In genomic region chr9:90299963-90300362, GRCh38 we compare ENCODE assay signal across 27 cellular contexts.
"Had no signal": no experiment of that assay in that cellular context is flagged by ENCODE, and none has a peak within 500 bp of the region (broad histone marks: within the 10 kb centered on the region; RNA-seq: fewer than 3 reads in every experiment).

No MANE protein-coding gene starts in this region.

- DNase-seq: activated CD4-positive, alpha-beta memory T cell treated with anti-CD3 and anti-CD28 coated beads, Interleukin-2, amount 10 ng/mL, durations not matched to agents 7 days and 5 days; activated CD4-positive, alpha-beta T cell treated with anti-CD3 and anti-CD28 coated beads for 1 hour; activated CD4-positive, alpha-beta T cell treated with anti-CD3 and anti-CD28 coated beads, Interleukin-2, amount 10 ng/mL, durations not matched to agents 7 days and 5 days; activated CD8-positive, alpha-beta memory T cell treated with anti-CD3 and anti-CD28 coated beads, Interleukin-2, amount 50 U/mL, for 48 hours; activated gamma-delta T cell; activated naive CD4-positive, alpha-beta T cell treated with anti-CD3 and anti-CD28 coated beads, Interleukin-2, amount 10 ng/mL, durations not matched to agents 7 days and 5 days; activated naive CD8-positive, alpha-beta T cell treated with anti-CD3 and anti-CD28 coated beads, Interleukin-2, amount 10 ng/mL, durations not matched to agents 7 days and 5 days; activated T-cell treated with anti-CD3 and anti-CD28 coated beads, Interleukin-2, amount 50 U/mL, for 24 hours; caudate nucleus; cortex of kidney; effector memory CD8-positive, alpha-beta T cell; foreskin melanocyte; heart right ventricle; kidney glomerular epithelial cell; lower lobe of right lung; mucosa of descending colon; right lobe of liver; stimulated activated CD4-positive, alpha-beta T cell treated with anti-CD3 and anti-CD28 coated beads, Interleukin-2, amount 100 ng/mL, for 48 hours; stimulated activated naive CD4-positive, alpha-beta T cell treated with Interleukin-2 at 50 U/mL for 16 hours; T1000 had no signal

- H3K27me3 ChIP-seq: right lobe of liver, tibial nerve had no signal

- H3K9me3 ChIP-seq: esophagus muscularis mucosa, heart right ventricle, lower lobe of right lung, mucosa of descending colon, neutrophil, right lobe of liver, tibial nerve had no signal

- H3K4me3 ChIP-seq: esophagus muscularis mucosa, heart right ventricle, lower lobe of right lung, mucosa of descending colon, right lobe of liver, tibial nerve had no signal

- H3K27ac ChIP-seq: esophagus muscularis mucosa, heart right ventricle, lower lobe of right lung, neutrophil, right lobe of liver, tibial nerve had no signal

- FAIRE-seq: astrocyte had no signal

- H3K36me3 ChIP-seq: esophagus muscularis mucosa, heart right ventricle, lower lobe of right lung, neutrophil, right lobe of liver, tibial nerve had no signal

- H3K4me1 ChIP-seq: heart right ventricle, lower lobe of right lung, right lobe of liver, tibial nerve had no signal

- ATAC-seq: effector memory CD8-positive, alpha-beta T cell; heart right ventricle; left lobe of liver; lower lobe of right lung; mucosa of descending colon; natural killer cell treated with Interleukin-12 subunit alpha and Interleukin-12 subunit beta and Interleukin-15 and Interleukin-18, amount 100 ng/mL, for 72 hours; right lobe of liver; WTC11 had no signal
